Comparison of ENCODE assay signal across 1 cellular context in the genomic region with DNA sequence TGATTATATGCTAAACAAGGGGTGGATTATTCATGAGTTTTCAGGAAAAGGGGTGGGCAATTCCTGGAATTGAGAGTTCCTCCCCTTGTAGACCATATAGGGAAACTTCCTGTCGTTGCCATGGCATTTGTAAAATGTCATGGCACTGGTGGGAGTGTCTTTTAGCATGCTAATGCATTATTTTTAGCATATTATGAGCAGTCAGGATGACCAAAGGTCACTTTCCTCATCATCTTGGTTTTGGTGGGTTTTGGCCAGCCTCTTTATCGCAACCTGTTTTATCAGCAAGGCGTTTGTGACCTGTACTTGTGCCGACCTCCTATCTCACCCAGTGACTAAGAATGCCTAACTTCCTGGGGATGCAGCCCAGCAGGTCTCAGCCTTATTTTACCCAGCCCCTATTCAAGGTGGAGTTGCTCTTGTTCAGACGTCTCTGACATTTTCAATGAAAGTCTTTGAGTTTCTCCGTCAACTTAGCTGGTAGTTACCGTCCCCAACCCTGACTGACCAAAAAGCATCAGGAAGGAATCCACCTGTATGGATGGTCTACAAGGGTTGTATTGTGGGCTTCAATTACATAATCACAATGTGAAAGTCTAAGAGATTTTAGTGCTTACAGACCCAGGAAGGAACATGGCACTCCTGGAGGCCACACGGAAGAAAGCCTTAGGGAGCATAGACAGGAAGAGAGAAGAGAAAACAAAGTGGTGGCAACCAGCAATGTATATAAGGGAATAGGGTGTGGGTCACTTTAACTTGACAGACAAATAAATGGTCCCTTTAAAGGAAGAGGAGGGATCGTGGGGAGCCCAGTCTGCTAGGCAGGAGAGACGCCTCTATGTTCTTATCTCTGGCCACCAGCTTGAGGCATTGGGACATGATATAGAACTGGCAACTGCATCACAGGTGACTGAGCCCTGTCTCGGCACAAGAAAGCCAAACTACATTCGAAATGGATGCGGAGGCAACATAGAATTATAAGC.
TF ChIP-seq lines count a peak whose summit lies in the region.

No MANE protein-coding gene starts in this region.

TF ChIP-seq in K562, 482 proteins besides CTCF, POLR2A, EP300 and RAD21 (continued from another document and continues in another):
- TF ChIP-seq TRIM25 (IDR thresholded peaks at IDR 0.05; ENCODE audit: borderline replicate concordance) = no peak
- TF ChIP-seq FIP1L1 (IDR thresholded peaks at IDR 0.05; ENCODE audit: low read depth, low read length, poor library complexity, severe bottlenecking) = no peak
- no peak for TF ChIP-seq ZKSCAN3 (CRISPR knock-in tag; IDR thresholded peaks at IDR 0.05)
- peak; percentile 70; the same call in 1 of the 2 replicates for TF ChIP-seq FOXJ2 (tag; IDR thresholded peaks at IDR 0.05)
- TF ChIP-seq ZFPM2 (CRISPR knock-in tag; IDR thresholded peaks at IDR 0.05) = no peak
- no peak for TF ChIP-seq ARID4B (CRISPR knock-in tag; IDR thresholded peaks at IDR 0.05)
- TF ChIP-seq KAT8 (IDR thresholded peaks at IDR 0.05; ENCODE audit: low read depth) = no peak
- TF ChIP-seq XRCC5 (IDR thresholded peaks at IDR 0.05; ENCODE audit: low read depth, low read length) = no peak
- TF ChIP-seq NFE2L1 (tag; IDR thresholded peaks at IDR 0.05; ENCODE audit: borderline replicate concordance, low read depth) = no peak
- no peak for TF ChIP-seq ZNF780A (CRISPR knock-in tag; IDR thresholded peaks at IDR 0.05)
- TF ChIP-seq NR3C1 (CRISPR knock-in tag; IDR thresholded peaks at IDR 0.05) = no peak
- no peak for TF ChIP-seq E2F8 (IDR thresholded peaks at IDR 0.05; ENCODE audit: low read depth, partially characterized antibody)
- TF ChIP-seq SETDB1 (IDR thresholded peaks at IDR 0.05; ENCODE audit: low read length) = no peak
- TF ChIP-seq PATZ1 (CRISPR knock-in tag; IDR thresholded peaks at IDR 0.05; ENCODE audit: borderline replicate concordance) = no peak
- no peak for TF ChIP-seq KDM4B (IDR thresholded peaks at IDR 0.05; ENCODE audit: borderline replicate concordance in 2 of 2, low read depth in 1 of 2)
- no peak for TF ChIP-seq BRF1 (IDR thresholded peaks at IDR 0.05; ENCODE audit: borderline replicate concordance, extremely low read depth, insufficient read length)
- TF ChIP-seq CC2D1A (IDR thresholded peaks at IDR 0.05) = no peak
- no peak for TF ChIP-seq MYBL2 (IDR thresholded peaks at IDR 0.05; ENCODE audit: low read depth)
- no peak for TF ChIP-seq MYBL2 (CRISPR knock-in tag; IDR thresholded peaks at IDR 0.05; ENCODE audit: borderline replicate concordance)
- 0 out of 2 replicates have a peak, but pooled peaks have one; percentile 51 for TF ChIP-seq CEBPG (CRISPR knock-in tag; IDR thresholded peaks at IDR 0.05)
- TF ChIP-seq CEBPG (tag; conservative IDR thresholded peaks at IDR 0.05 in 1 of 2, IDR thresholded peaks at IDR 0.05 in 1 of 2) = peak in 1 of 2 experiments; percentile 44; a peak in 1 of 4 replicates
- TF ChIP-seq, protein P1, sequence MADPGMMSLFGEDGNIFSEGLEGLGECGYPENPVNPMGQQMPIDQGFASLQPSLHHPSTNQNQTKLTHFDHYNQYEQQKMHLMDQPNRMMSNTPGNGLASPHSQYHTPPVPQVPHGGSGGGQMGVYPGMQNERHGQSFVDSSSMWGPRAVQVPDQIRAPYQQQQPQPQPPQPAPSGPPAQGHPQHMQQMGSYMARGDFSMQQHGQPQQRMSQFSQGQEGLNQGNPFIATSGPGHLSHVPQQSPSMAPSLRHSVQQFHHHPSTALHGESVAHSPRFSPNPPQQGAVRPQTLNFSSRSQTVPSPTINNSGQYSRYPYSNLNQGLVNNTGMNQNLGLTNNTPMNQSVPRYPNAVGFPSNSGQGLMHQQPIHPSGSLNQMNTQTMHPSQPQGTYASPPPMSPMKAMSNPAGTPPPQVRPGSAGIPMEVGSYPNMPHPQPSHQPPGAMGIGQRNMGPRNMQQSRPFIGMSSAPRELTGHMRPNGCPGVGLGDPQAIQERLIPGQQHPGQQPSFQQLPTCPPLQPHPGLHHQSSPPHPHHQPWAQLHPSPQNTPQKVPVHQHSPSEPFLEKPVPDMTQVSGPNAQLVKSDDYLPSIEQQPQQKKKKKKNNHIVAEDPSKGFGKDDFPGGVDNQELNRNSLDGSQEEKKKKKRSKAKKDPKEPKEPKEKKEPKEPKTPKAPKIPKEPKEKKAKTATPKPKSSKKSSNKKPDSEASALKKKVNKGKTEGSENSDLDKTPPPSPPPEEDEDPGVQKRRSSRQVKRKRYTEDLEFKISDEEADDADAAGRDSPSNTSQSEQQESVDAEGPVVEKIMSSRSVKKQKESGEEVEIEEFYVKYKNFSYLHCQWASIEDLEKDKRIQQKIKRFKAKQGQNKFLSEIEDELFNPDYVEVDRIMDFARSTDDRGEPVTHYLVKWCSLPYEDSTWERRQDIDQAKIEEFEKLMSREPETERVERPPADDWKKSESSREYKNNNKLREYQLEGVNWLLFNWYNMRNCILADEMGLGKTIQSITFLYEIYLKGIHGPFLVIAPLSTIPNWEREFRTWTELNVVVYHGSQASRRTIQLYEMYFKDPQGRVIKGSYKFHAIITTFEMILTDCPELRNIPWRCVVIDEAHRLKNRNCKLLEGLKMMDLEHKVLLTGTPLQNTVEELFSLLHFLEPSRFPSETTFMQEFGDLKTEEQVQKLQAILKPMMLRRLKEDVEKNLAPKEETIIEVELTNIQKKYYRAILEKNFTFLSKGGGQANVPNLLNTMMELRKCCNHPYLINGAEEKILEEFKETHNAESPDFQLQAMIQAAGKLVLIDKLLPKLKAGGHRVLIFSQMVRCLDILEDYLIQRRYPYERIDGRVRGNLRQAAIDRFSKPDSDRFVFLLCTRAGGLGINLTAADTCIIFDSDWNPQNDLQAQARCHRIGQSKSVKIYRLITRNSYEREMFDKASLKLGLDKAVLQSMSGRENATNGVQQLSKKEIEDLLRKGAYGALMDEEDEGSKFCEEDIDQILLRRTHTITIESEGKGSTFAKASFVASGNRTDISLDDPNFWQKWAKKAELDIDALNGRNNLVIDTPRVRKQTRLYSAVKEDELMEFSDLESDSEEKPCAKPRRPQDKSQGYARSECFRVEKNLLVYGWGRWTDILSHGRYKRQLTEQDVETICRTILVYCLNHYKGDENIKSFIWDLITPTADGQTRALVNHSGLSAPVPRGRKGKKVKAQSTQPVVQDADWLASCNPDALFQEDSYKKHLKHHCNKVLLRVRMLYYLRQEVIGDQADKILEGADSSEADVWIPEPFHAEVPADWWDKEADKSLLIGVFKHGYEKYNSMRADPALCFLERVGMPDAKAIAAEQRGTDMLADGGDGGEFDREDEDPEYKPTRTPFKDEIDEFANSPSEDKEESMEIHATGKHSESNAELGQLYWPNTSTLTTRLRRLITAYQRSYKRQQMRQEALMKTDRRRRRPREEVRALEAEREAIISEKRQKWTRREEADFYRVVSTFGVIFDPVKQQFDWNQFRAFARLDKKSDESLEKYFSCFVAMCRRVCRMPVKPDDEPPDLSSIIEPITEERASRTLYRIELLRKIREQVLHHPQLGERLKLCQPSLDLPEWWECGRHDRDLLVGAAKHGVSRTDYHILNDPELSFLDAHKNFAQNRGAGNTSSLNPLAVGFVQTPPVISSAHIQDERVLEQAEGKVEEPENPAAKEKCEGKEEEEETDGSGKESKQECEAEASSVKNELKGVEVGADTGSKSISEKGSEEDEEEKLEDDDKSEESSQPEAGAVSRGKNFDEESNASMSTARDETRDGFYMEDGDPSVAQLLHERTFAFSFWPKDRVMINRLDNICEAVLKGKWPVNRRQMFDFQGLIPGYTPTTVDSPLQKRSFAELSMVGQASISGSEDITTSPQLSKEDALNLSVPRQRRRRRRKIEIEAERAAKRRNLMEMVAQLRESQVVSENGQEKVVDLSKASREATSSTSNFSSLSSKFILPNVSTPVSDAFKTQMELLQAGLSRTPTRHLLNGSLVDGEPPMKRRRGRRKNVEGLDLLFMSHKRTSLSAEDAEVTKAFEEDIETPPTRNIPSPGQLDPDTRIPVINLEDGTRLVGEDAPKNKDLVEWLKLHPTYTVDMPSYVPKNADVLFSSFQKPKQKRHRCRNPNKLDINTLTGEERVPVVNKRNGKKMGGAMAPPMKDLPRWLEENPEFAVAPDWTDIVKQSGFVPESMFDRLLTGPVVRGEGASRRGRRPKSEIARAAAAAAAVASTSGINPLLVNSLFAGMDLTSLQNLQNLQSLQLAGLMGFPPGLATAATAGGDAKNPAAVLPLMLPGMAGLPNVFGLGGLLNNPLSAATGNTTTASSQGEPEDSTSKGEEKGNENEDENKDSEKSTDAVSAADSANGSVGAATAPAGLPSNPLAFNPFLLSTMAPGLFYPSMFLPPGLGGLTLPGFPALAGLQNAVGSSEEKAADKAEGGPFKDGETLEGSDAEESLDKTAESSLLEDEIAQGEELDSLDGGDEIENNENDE (IDR thresholded peaks at IDR 0.05; ENCODE audit: low read depth, low read length) = no peak
- TF ChIP-seq, protein P2, sequence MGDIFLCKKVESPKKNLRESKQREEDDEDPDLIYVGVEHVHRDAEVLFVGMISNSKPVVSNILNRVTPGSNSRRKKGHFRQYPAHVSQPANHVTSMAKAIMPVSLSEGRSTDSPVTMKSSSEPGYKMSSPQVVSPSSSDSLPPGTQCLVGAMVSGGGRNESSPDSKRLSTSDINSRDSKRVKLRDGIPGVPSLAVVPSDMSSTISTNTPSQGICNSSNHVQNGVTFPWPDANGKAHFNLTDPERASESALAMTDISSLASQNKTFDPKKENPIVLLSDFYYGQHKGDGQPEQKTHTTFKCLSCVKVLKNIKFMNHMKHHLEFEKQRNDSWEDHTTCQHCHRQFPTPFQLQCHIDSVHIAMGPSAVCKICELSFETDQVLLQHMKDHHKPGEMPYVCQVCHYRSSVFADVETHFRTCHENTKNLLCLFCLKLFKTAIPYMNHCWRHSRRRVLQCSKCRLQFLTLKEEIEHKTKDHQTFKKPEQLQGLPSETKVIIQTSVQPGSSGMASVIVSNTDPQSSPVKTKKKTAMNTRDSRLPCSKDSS (IDR thresholded peaks at IDR 0.05; ENCODE audit: low read depth, partially characterized antibody) = no peak
